Comparison of ENCODE assay signal across 10 cellular contexts in genomic region chr2:189661957-189662321, GRCh38. TPM values are rescaled to one million over a fixed set of nuclear protein-coding genes. Genes with fewer than 3 reads are reported as not detected.
DNase-seq lines count a peak whose midpoint lies in the region; ATAC-seq and TF ChIP-seq lines count a peak whose summit lies in the region.
"Had no signal": no experiment of that assay in that cellular context is flagged by ENCODE, and none has a peak within 500 bp of the region (broad histone marks: within the 10 kb centered on the region; RNA-seq: fewer than 3 reads in every experiment).

No MANE protein-coding gene starts in this region.

- no peak for ATAC-seq in CD8-positive, alpha-beta T cell
- ATAC-seq in GM19395 (IDR thresholded peaks at IDR 0.05; ENCODE audit: unreplicated experiment) = no peak

- no peak for TF ChIP-seq POLR2A in ovary (IDR thresholded peaks at IDR 0.05)

- peaks cover 58% of the 10 kb centered on the region for H3K4me1 Mint-ChIP-seq in CD8-positive, alpha-beta T cell (ENCODE audit: low read depth)

- intact Hi-C loops in CD8-positive, alpha-beta T cell (cut with DNase I, micrococcal nuclease) = loop anchor here (1.0 to 10.0 kb wide), 17 partner anchors 12 to 1223 kb away; partner anchors contain the start of genes ANKAR (in 2 of the 2), GLS (in 2 of the 2), WDR75 (in 2 of the 2) and HIBCH (in 1 of the 2)
- intact Hi-C loops in ovary (cut with DNase I) = loop anchor here in 2 of 4 donors (5.0 kb wide), 3 partner anchors 35 to 85 kb away; partner anchors contain the start of gene SLC40A1 (in 1 of the 2)
- intact Hi-C loops in posterior vena cava (cut with DNase I) = loop anchor here in 1 of 2 donors (5.0 kb wide), 1 partner anchor 35 kb away; no protein-coding TSS in a partner anchor

- peaks cover 39% of the 10 kb centered on the region for H3K79me2 ChIP-seq in Loucy (ENCODE audit: insufficient read depth, low read length)

- H3K27me3 Mint-ChIP-seq in CD8-positive, alpha-beta T cell (ENCODE audit: low read depth) = no peaks in the 10 kb centered on the region
- H3K27me3 Mint-ChIP-seq: memory B cell; stimulated activated naive CD8-positive, alpha-beta T cell treated with anti-CD3 and anti-CD28 coated beads, Interleukin-15, amount 100 ng/mL, for 72 hours had no signal

- POLR2A ChIA-PET in CD8-positive, alpha-beta T cell (lab: Charles Lee) = interaction anchor here (1.2 to 5.3 kb wide), 5 partner anchors 9 to 122 kb away, joined by 5 to 47 read pairs (median 6); partner anchors contain the start of genes ANKAR, ORMDL1, OSGEPL1 and SLC40A1
- POLR2A ChIA-PET in GM10248 (lab: Yijun Ruan, JAX) = no interaction called here

- DNase-seq in CD8-positive, alpha-beta T cell = no peak
- DNase-seq in epithelial cell of esophagus (ENCODE audit: low read depth) = no peak
- DNase-seq in ovary = no peak
- DNase-seq in GM10248 (ENCODE audit: extremely low spot score) = no peak
- no peak for DNase-seq in posterior vena cava (ENCODE audit: low spot score)
- no peak for DNase-seq in SIG-M5 treated with dmso at 0.1 percent for 504 hours (lab: John Stamatoyannopoulos, UW; ENCODE audit: unreplicated experiment)

- no peaks in the 10 kb centered on the region for H3K9me3 ChIP-seq in CD8-positive, alpha-beta T cell (ENCODE audit: low read length)
- H3K9me3 ChIP-seq in Loucy (ENCODE audit: insufficient read depth, low read depth, low read length) (no peaks in the 10 kb centered on the region), ovary (no peaks in the 10 kb centered on the region)

- no peak overlapping the region for H3K4me3 Mint-ChIP-seq in CD8-positive, alpha-beta T cell
- H3K4me3 Mint-ChIP-seq: memory B cell; stimulated activated naive CD8-positive, alpha-beta T cell treated with anti-CD3 and anti-CD28 coated beads, Interleukin-15, amount 100 ng/mL, for 72 hours had no signal

- TF ChIP-seq EP300 in ovary (IDR thresholded peaks at IDR 0.05) = no peak

- H3F3A ChIP-seq in Loucy (ENCODE audit: low read depth) = 0 out of 2 replicates have a peak, but pooled peaks cover 3% of the 10 kb centered on the region

- H3K4me3 ChIP-seq in CD8-positive, alpha-beta T cell (ENCODE audit: low read depth, low read length) = peak overlapping the region; percentile 79
- H3K4me3 ChIP-seq in Loucy (ENCODE audit: low read length, poor library complexity, severe bottlenecking) (peak overlapping the region; percentile 89), epithelial cell of esophagus (ENCODE audit: low read length) (peak overlapping the region; percentile 99), ovary (peak overlapping the region; percentile 84)

- H4K20me1 ChIP-seq in Loucy (ENCODE audit: insufficient read depth, low read length, poor library complexity, severe bottlenecking) = peaks cover 27% of the 10 kb centered on the region

- no peak overlapping the region for H3K27ac Mint-ChIP-seq in CD8-positive, alpha-beta T cell
- H3K27ac Mint-ChIP-seq: memory B cell; stimulated activated naive CD8-positive, alpha-beta T cell treated with anti-CD3 and anti-CD28 coated beads, Interleukin-15, amount 100 ng/mL, for 72 hours had no signal

- peak overlapping the region; percentile 87 for H3K27ac ChIP-seq in CD8-positive, alpha-beta T cell (ENCODE audit: low read depth, low read length)
- H3K27ac ChIP-seq in ovary = peak overlapping the region; percentile 31 to 66

- H3K9me3 Mint-ChIP-seq in CD8-positive, alpha-beta T cell = no peaks in the 10 kb centered on the region
- H3K9me3 Mint-ChIP-seq: memory B cell; stimulated activated naive CD8-positive, alpha-beta T cell treated with anti-CD3 and anti-CD28 coated beads, Interleukin-15, amount 100 ng/mL, for 72 hours had no signal

- no peaks in the 10 kb centered on the region for H3K27me3 ChIP-seq in CD8-positive, alpha-beta T cell (ENCODE audit: insufficient read depth, low read length)
- H3K27me3 ChIP-seq in Loucy (ENCODE audit: insufficient read depth, low read length, poor library complexity, severe bottlenecking) = no peaks in the 10 kb centered on the region
- H3K27me3 ChIP-seq in ovary = no peaks in the 10 kb centered on the region

- H2AFZ ChIP-seq in Loucy (ENCODE audit: low read length) = peak overlapping the region; percentile 99

- TF ChIP-seq CTCF in CD8-positive, alpha-beta T cell (IDR thresholded peaks at IDR 0.05) = no peak
- TF ChIP-seq CTCF in Loucy (conservative IDR thresholded peaks at IDR 0.05; ENCODE audit: low read length) (no peak), epithelial cell of esophagus (IDR thresholded peaks at IDR 0.05; ENCODE audit: insufficient read depth, low read depth, low read length, missing control alignments) (no peak), ovary (IDR thresholded peaks at IDR 0.05) (no peak), GM10248 (IDR thresholded peaks at IDR 0.05; ENCODE audit: control extremely low read depth, extremely low read depth, low read depth, missing control alignments) (no peak)

- WGBS in ovary, 3 donors = 4 to 7% (median 6%) methylated on average over 9 of the region's 9 CpGs

- H3K4me1 ChIP-seq in CD8-positive, alpha-beta T cell (ENCODE audit: insufficient read depth, low read length) = peaks cover 47% of the 10 kb centered on the region
- H3K4me1 ChIP-seq in Loucy (ENCODE audit: insufficient read depth, low read length, poor library complexity, severe bottlenecking) (peaks cover 45% of the 10 kb centered on the region), ovary (ENCODE audit: insufficient read depth) (peaks cover 10% of the 10 kb centered on the region)

- peak overlapping the region; percentile 94 for H3K9ac ChIP-seq in Loucy (ENCODE audit: low read depth, low read length, poor library complexity, severe bottlenecking)

- CTCF ChIA-PET in CD8-positive, alpha-beta T cell (lab: Charles Lee) = interaction anchor here (0.7 to 8.5 kb wide), 6 partner anchors 12 to 124 kb away, joined by 3 to 94 read pairs (median 46); partner anchors contain the start of genes ANKAR and OSGEPL1
- CTCF ChIA-PET in GM10248 (lab: Yijun Ruan, JAX) = interaction anchor here (0.6 to 9.5 kb wide), 12 partner anchors 12 to 708 kb away, joined by 3 to 129 read pairs (median 8); partner anchors contain the start of genes ANKAR and OSGEPL1

- H3K36me3 ChIP-seq in CD8-positive, alpha-beta T cell (ENCODE audit: insufficient read depth, low read length) = peaks cover 6% of the 10 kb centered on the region
- H3K36me3 ChIP-seq in Loucy (ENCODE audit: insufficient read depth, low read length) (peaks cover 4% of the 10 kb centered on the region; the same call in 1 of the 2 replicates), ovary (no peaks in the 10 kb centered on the region)

- peaks cover 26% of the 10 kb centered on the region for H3K36me3 Mint-ChIP-seq in CD8-positive, alpha-beta T cell

- H3K4me2 ChIP-seq in Loucy (ENCODE audit: low read depth, low read length, poor library complexity, severe bottlenecking) = peak overlapping the region; percentile 97

- no peaks in the 10 kb centered on the region for H3K9me2 ChIP-seq in Loucy (replicated peaks; ENCODE audit: low read depth, low read length)

RNA-seq across cellular contexts. Expression of gene ASNSD1, which starts 0.7 kb away (rescaled TPM):
- total RNA-seq in CD8-positive, alpha-beta T cell = 10 to 100 TPM; 62.7 to 69.4 TPM
- total RNA-seq in ovary (10 to 100 TPM; 38.5 to 61.9 (median 47.3) TPM), posterior vena cava (10 to 100 TPM; 32.4 to 36.2 TPM)
- polyA plus RNA-seq in ovary = 10 to 100 TPM; 41.9 to 43.4 TPM

RNA-seq across cellular contexts. Expression of gene ANKAR, which starts 12.5 kb away (rescaled TPM):
- total RNA-seq in CD8-positive, alpha-beta T cell = 1 to 10 TPM; 7.3 to 9.2 TPM
- 10 to 100 TPM in 6 of 7 donors, 1 to 10 TPM in 1; 9.9 to 23.2 (median 17.9) TPM for total RNA-seq in ovary
- 1 to 10 TPM; 3.6 to 7.4 TPM for polyA plus RNA-seq in ovary
- total RNA-seq in posterior vena cava = 10 to 100 TPM; 14.1 to 15.1 TPM
